2 cellular contexts compared by ENCODE assay signal in genomic region chr14:80850197-80850814, GRCh38.
TF ChIP-seq lines count a peak whose summit lies in the region.

No MANE protein-coding gene starts in this region.

TF ChIP-seq in GM12878, 131 proteins besides CTCF, POLR2A, EP300 and RAD21 (continued from another document):
- TF ChIP-seq ZNF592 (IDR thresholded peaks at IDR 0.05) (peak; percentile 33; the same call in 1 of the 2 replicates), YY1 (IDR thresholded peaks at IDR 0.05; ENCODE audit: low read depth, low read length) (no peak), SMC3 (IDR thresholded peaks at IDR 0.05; ENCODE audit: borderline replicate concordance, low read length) (peak; percentile 65; the same call in 1 of the 2 replicates), ZBTB40 (IDR thresholded peaks at IDR 0.05; ENCODE audit: borderline replicate concordance) (peak; percentile 56), TCF12 (IDR thresholded peaks at IDR 0.05; ENCODE audit: low read depth, low read length) (no peak), PRDM15 (CRISPR knock-in tag; IDR thresholded peaks at IDR 0.05) (no peak)

TF ChIP-seq in HepG2, 621 proteins besides CTCF, POLR2A, EP300 and RAD21 (continued from another document):
- TF ChIP-seq CEBPZ (IDR thresholded peaks at IDR 0.05; ENCODE audit: low read length) (no peak), ARID3A (IDR thresholded peaks at IDR 0.05; ENCODE audit: low read depth, low read length) (peak; percentile 63; the same call in 1 of the 2 replicates), NCOA5 (CRISPR knock-in tag; IDR thresholded peaks at IDR 0.05) (no peak), ZNF496 (CRISPR knock-in tag; IDR thresholded peaks at IDR 0.05; ENCODE audit: insufficient replicate concordance) (no peak), ZNF281 (CRISPR knock-in tag; IDR thresholded peaks at IDR 0.05; ENCODE audit: borderline replicate concordance) (no peak), ZNF83 (CRISPR knock-in tag; IDR thresholded peaks at IDR 0.05; ENCODE audit: borderline replicate concordance) (no peak), MLXIP (CRISPR knock-in tag; IDR thresholded peaks at IDR 0.05; ENCODE audit: borderline replicate concordance) (no peak), ZBTB34 (CRISPR knock-in tag; IDR thresholded peaks at IDR 0.05) (no peak), STAG1 (CRISPR knock-in tag; IDR thresholded peaks at IDR 0.05) (peak; percentile 83), KLF16 (CRISPR knock-in tag; IDR thresholded peaks at IDR 0.05) (no peak), BCL3 (CRISPR knock-in tag; IDR thresholded peaks at IDR 0.05) (no peak), CENPX (CRISPR knock-in tag; IDR thresholded peaks at IDR 0.05) (no peak), KDM1A (CRISPR knock-in tag; IDR thresholded peaks at IDR 0.05) (no peak), GTF2F1 (IDR thresholded peaks at IDR 0.05; ENCODE audit: low read length) (no peak), PTBP1 (IDR thresholded peaks at IDR 0.05; ENCODE audit: low read depth, low read length, poor library complexity, severe bottlenecking) (no peak), SAP130 (CRISPR knock-in tag; IDR thresholded peaks at IDR 0.05; ENCODE audit: low read depth) (no peak), SMC3 (IDR thresholded peaks at IDR 0.05; ENCODE audit: low read length) (peak; percentile 65)
TF ChIP-seq in HepG2: peak in this region for 3.
